In the genomic region with DNA sequence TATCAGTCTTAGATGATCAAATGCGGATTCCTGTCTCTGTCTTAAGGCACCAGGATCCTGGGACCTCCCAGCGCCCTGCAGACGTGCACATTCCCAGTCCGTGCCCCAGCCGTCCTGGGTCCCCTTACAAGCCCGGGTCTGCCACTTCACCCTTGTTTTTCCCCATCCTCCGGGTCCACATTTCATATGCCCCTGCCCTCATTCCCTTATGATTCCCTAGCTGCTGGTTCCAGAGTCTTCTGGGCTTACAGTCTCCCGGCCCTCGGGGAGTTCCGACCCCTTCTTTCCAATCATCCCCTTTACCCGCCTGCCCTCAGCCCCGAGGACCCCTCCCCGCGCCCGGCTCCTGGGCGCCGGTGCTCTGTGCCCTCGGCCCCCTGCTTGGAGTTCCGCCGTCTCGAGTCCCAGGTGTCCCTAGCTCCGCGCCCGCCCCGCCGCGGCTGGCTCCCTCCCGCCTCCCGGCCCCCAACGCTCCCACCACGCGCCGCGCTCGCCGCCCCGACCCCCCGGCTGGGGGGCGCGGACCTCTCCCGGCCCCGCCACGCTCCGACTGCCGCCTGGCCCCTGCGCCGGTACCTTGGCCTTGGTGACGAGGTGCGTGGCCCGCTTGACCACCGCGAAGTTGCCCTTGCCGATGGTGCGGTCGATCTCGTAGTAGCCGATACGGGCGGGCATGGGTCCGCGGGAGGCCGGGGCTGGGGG, we compare ENCODE assay signal across 8 cellular contexts. TPM values are rescaled to one million over a fixed set of nuclear protein-coding genes. Genes with fewer than 3 reads are reported as not detected.
DNase-seq lines count a peak whose midpoint lies in the region; ATAC-seq, FAIRE-seq and TF ChIP-seq lines count a peak whose summit lies in the region.

No MANE protein-coding gene starts in this region.

- no peaks in the 10 kb centered on the region for H3K27me3 Mint-ChIP-seq in astrocyte (ENCODE audit: low read depth, unreplicated experiment)

- H3K9me3 Mint-ChIP-seq in astrocyte (ENCODE audit: unreplicated experiment) = no peaks in the 10 kb centered on the region

- peaks cover 45% of the 10 kb centered on the region for H4K20me1 ChIP-seq in astrocyte (ENCODE audit: insufficient read depth, low read length)

- no peak for FAIRE-seq in astrocyte (lab: Jason Lieb, UNC)

- TF ChIP-seq POLR2A in Peyer's patch (IDR thresholded peaks at IDR 0.05) (no peak), sigmoid colon (IDR thresholded peaks at IDR 0.05) (no peak)

- peak overlapping the region; percentile 66; the same call in 1 of the 2 replicates for H3K27ac ChIP-seq in ACC112 (ENCODE audit: low read depth, low read length)
- peak overlapping the region; percentile 94 to 98 (median 96) for H3K27ac ChIP-seq in Peyer's patch
- H3K27ac ChIP-seq in astrocyte (ENCODE audit: low read depth, low read length) = peak overlapping the region; percentile 73
- H3K27ac ChIP-seq in sigmoid colon = peak overlapping the region; percentile 97 to 100 (median 98)

- H3K27me3 ChIP-seq in ACC112 (ENCODE audit: insufficient read depth, low read length) (no peaks in the 10 kb centered on the region), Peyer's patch (no peaks in the 10 kb centered on the region), astrocyte (ENCODE audit: insufficient read depth, low read length) (no peaks in the 10 kb centered on the region), sigmoid colon (no peaks in the 10 kb centered on the region)

- DNase-seq in Peyer's patch (peak; percentile 45 to 74 (median 54)), astrocyte (ENCODE audit: low read depth) (no peak), sigmoid colon (peak; percentile 77), NCI-H128 (lab: John Stamatoyannopoulos, UW; ENCODE audit: unreplicated experiment) (no peak)

- ATAC-seq in GM18519 (IDR thresholded peaks at IDR 0.05; ENCODE audit: low FRiP score, unreplicated experiment) (peak; percentile 17), HG03039 (IDR thresholded peaks at IDR 0.05; ENCODE audit: unreplicated experiment) (peak; percentile 24)

- intact Hi-C loops in sigmoid colon (cut with DNase I) = loop anchor here (2.0 to 5.0 kb wide), 5 partner anchors 47 to 309 kb away; partner anchors contain the start of genes PAFAH1B2 and ZPR1

- no peaks in the 10 kb centered on the region for H3K9me3 ChIP-seq in Peyer's patch
- H3K9me3 ChIP-seq in astrocyte (ENCODE audit: insufficient read depth, low read depth, low read length) = no peaks in the 10 kb centered on the region
- no peaks in the 10 kb centered on the region for H3K9me3 ChIP-seq in sigmoid colon

- H3K4me2 ChIP-seq in astrocyte (ENCODE audit: low read length) = peak overlapping the region; percentile 95

- peak overlapping the region; percentile 96 for H3K27ac Mint-ChIP-seq in astrocyte (ENCODE audit: unreplicated experiment)

- no peak for TF ChIP-seq CTCF in Peyer's patch (IDR thresholded peaks at IDR 0.05)
- no peak for TF ChIP-seq CTCF in astrocyte (IDR thresholded peaks at IDR 0.05; ENCODE audit: insufficient read depth, low read depth, low read length)
- TF ChIP-seq CTCF in sigmoid colon (IDR thresholded peaks at IDR 0.05) = no peak

- H3K4me1 Mint-ChIP-seq in astrocyte (ENCODE audit: low read depth, unreplicated experiment) = peaks cover 26% of the 10 kb centered on the region

- peak overlapping the region; percentile 99 for H3K4me3 Mint-ChIP-seq in astrocyte (ENCODE audit: unreplicated experiment)

- TF ChIP-seq EP300 in sigmoid colon (IDR thresholded peaks at IDR 0.05) = no peak

- peaks cover 52% of the 10 kb centered on the region for H3K79me2 ChIP-seq in ACC112 (ENCODE audit: control insufficient read depth, insufficient read depth, low read length, unreplicated experiment)
- H3K79me2 ChIP-seq in astrocyte (ENCODE audit: insufficient read depth, low read length) = peaks cover 57% of the 10 kb centered on the region

- peak overlapping the region; percentile 47 for H2AFZ ChIP-seq in ACC112 (ENCODE audit: low read length, unreplicated experiment)
- peak overlapping the region; percentile 68 for H2AFZ ChIP-seq in astrocyte (ENCODE audit: low read depth, low read length)

- H3K36me3 Mint-ChIP-seq in astrocyte (ENCODE audit: low read depth, unreplicated experiment) = no peaks in the 10 kb centered on the region

- H3K4me1 ChIP-seq in ACC112 (ENCODE audit: control insufficient read depth, insufficient read depth, low read length, unreplicated experiment) = peaks cover 41% of the 10 kb centered on the region
- H3K4me1 ChIP-seq in Peyer's patch = peaks cover 0 to 34% (median 16%) of the 10 kb centered on the region in 4 donors
- H3K4me1 ChIP-seq in astrocyte (ENCODE audit: insufficient read depth, low read length) = peaks cover 30% of the 10 kb centered on the region
- H3K4me1 ChIP-seq in sigmoid colon = peaks cover 0 to 57% (median 49%) of the 10 kb centered on the region in 4 donors

- H3K36me3 ChIP-seq in ACC112 (ENCODE audit: insufficient read depth, low read length) = no peaks in the 10 kb centered on the region
- no peaks in the 10 kb centered on the region for H3K36me3 ChIP-seq in Peyer's patch
- H3K36me3 ChIP-seq in astrocyte (ENCODE audit: insufficient read depth, low read length) = no peaks in the 10 kb centered on the region
- no peaks in the 10 kb centered on the region for H3K36me3 ChIP-seq in sigmoid colon

- WGBS in sigmoid colon, 2 donors = 1% methylated on average over 62 of the region's 62 CpGs

- H3K4me3 ChIP-seq in ACC112 (ENCODE audit: low read depth, low read length) (peak overlapping the region; percentile 91), Peyer's patch (peak overlapping the region; percentile 65 to 98 (median 98)), astrocyte (ENCODE audit: insufficient read depth, low read depth, low read length) (peak overlapping the region; percentile 63), iPS-11a (ENCODE audit: low read depth, low read length) (peak overlapping the region; percentile 86), sigmoid colon (peak overlapping the region; percentile 77 to 98 (median 91))

- peak overlapping the region; percentile 95 for H3K9ac ChIP-seq in astrocyte (ENCODE audit: low read length)

RNA-seq across cellular contexts. Expression of gene SIK3, which starts 0.5 kb away (rescaled TPM):
- total RNA-seq in Peyer's patch = 10 to 100 TPM; 58.8 to 85.8 (median 59.8) TPM
- total RNA-seq in astrocyte = 31.8 and 34.4 TPM in 2 replicates
- 10 to 100 TPM; 35.3 to 53.2 (median 40.9) TPM for total RNA-seq in sigmoid colon
- polyA plus RNA-seq in sigmoid colon = 10 to 100 TPM in 1 of 3 donors, 1 to 10 TPM in 2; 5.5 to 16.5 (median 7.8) TPM

RNA-seq across cellular contexts. Expression of gene PAFAH1B2, which starts 46.4 kb away (rescaled TPM):
- 10 to 100 TPM; 45.4 to 96.2 (median 66.9) TPM for total RNA-seq in Peyer's patch
- total RNA-seq in astrocyte = 139 and 142 TPM in 2 replicates
- 10 to 100 TPM; 42.1 to 76.4 (median 58.0) TPM for total RNA-seq in sigmoid colon
- 10 to 100 TPM; 26.0 to 33.1 (median 28.8) TPM for polyA plus RNA-seq in sigmoid colon

Comparison
In these comparisons a context has a peak if more than half of its experiments do, and no peak if none do; other contexts are left out.
1. DNase-seq: peak in Peyer's patch (3 of 3) and sigmoid colon (single experiment); none in astrocyte (single experiment) and NCI-H128 (single experiment).
2. Peak in every context shown above with its lines, with median percentiles within 50 percentile points of each other: H3K27ac ChIP-seq and H3K4me3 ChIP-seq.